8 cellular contexts compared by ENCODE assay signal in the genomic region with DNA sequence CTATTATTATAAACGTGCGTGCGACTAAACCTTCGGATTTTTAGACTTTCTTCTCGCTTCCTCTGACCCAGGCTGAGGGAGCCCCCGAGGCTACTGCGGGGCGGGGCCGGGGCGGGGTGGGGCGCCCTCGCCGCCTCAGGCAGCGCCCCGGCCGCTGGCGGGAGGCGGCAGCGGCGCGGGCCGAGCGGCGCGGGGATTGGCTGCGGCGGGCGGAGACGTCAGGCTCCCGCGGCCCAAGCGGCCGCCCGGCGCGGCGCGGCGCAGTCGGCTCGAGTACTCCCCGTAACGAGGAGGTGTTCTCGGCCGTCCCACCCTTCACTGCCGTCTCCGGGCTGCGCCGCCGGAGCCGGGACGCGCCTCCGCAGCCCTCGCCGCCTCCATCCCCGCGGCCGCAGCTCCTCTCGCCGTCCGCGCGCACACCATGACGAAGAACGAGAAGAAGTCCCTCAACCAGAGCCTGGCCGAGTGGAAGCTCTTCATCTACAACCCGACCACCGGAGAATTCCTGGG. TPM values are rescaled to one million over a fixed set of nuclear protein-coding genes. Genes with fewer than 3 reads are reported as not detected.
DNase-seq lines count a peak whose midpoint lies in the region; ATAC-seq lines count a peak whose summit lies in the region.

ATP1B3 (plus strand) TSS at position 263 of the 510 bp plus-strand sequence; CDS start at position 422, 159 bp downstream.

- H3K27ac ChIP-seq in mesenchymal stem cell (ENCODE audit: low read length, poor library complexity, severe bottlenecking): peak within 1 kb of the TSS; percentile 77

- no peaks in the 10 kb centered on the region for H3K9me3 Mint-ChIP-seq in effector memory CD8-positive, alpha-beta T cell

- H2BK120ac ChIP-seq in mesenchymal stem cell (ENCODE audit: low read depth, low read length): peak within 1 kb of the TSS; percentile 85

- H2BK12ac ChIP-seq in mesenchymal stem cell (ENCODE audit: low read length in 2 of 2): peak within 1 kb of the TSS in 1 of 2 experiments; percentile 78

- H2BK5ac ChIP-seq in mesenchymal stem cell (ENCODE audit: low read depth, low read length, poor library complexity, severe bottlenecking): peak within 1 kb of the TSS; percentile 57

- H4K91ac ChIP-seq in mesenchymal stem cell (ENCODE audit: low read length): peak within 1 kb of the TSS; percentile 34

- H2AFZ ChIP-seq in mesenchymal stem cell (ENCODE audit: low read depth, low read length): peak within 1 kb of the TSS; percentile 96

- H2AK5ac ChIP-seq in mesenchymal stem cell (ENCODE audit: low read length, severe bottlenecking): no peak within 1 kb of the TSS

- ATAC-seq in GM19372 (IDR thresholded peaks at IDR 0.05; ENCODE audit: low read depth, unreplicated experiment): peak; percentile 73
- peak; percentile 73 for ATAC-seq in HG03520 (IDR thresholded peaks at IDR 0.05; ENCODE audit: unreplicated experiment)
- ATAC-seq in effector memory CD8-positive, alpha-beta T cell (replicated peaks): peak; percentile 74

- peak within 1 kb of the TSS in 1 of 2 experiments; percentile 97 for H3K14ac ChIP-seq in mesenchymal stem cell (ENCODE audit: low read length in 2 of 2)

- peak within 1 kb of the TSS; percentile 99 for H3K4me2 ChIP-seq in mesenchymal stem cell (ENCODE audit: low read length, poor library complexity, severe bottlenecking)

- H3K9me3 ChIP-seq in mesenchymal stem cell (ENCODE audit: control insufficient read depth, low read length): no peaks in the 10 kb centered on the region

- H3K79me1 ChIP-seq in mesenchymal stem cell (replicated peaks; ENCODE audit: low read length, poor library complexity, severe bottlenecking): peaks cover 1% of the 10 kb centered on the region

- WGBS in mesenchymal stem cell: under 1% methylated on average over 62 of the region's 69 CpGs

- peak within 1 kb of the TSS; percentile 7 for H4K8ac ChIP-seq in mesenchymal stem cell (ENCODE audit: low read length)

- peak within 1 kb of the TSS; percentile 89 to 97 for H3K27ac Mint-ChIP-seq in effector memory CD8-positive, alpha-beta T cell

- peaks cover 19 to 33% of the 10 kb centered on the region in 2 donors for H3K4me1 Mint-ChIP-seq in effector memory CD8-positive, alpha-beta T cell (ENCODE audit: low read depth in 2 of 2)

- H3K18ac ChIP-seq in mesenchymal stem cell (ENCODE audit: low read depth in 1 of 2, low read length in 2 of 2): peak within 1 kb of the TSS; percentile 96 to 97

- H3K4me1 ChIP-seq in mesenchymal stem cell (ENCODE audit: control insufficient read depth, insufficient read depth, low read depth, low read length): no peaks in the 10 kb centered on the region

- H3K36me3 ChIP-seq in mesenchymal stem cell (ENCODE audit: control insufficient read depth in 1 of 2, insufficient read depth in 2 of 2, low read depth in 1 of 2, low read length in 2 of 2): peaks cover 0 to 3% of the 10 kb centered on the region in 2 experiments

- H3K23ac ChIP-seq in mesenchymal stem cell (ENCODE audit: low read length in 2 of 2): peak within 1 kb of the TSS in 1 of 2 experiments; percentile 94

- H3K4me3 Mint-ChIP-seq in effector memory CD8-positive, alpha-beta T cell: peak within 1 kb of the TSS; percentile 89 to 95

- peak within 1 kb of the TSS; percentile 99 for H3K9ac ChIP-seq in mesenchymal stem cell (ENCODE audit: low read length)

- H2BK15ac ChIP-seq in mesenchymal stem cell (ENCODE audit: low read depth, poor library complexity, severe bottlenecking): peak within 1 kb of the TSS; percentile 44

- H3K4me3 ChIP-seq in mesenchymal stem cell (ENCODE audit: insufficient read depth in 1 of 2, low read depth in 1 of 2, low read length in 2 of 2): peak within 1 kb of the TSS; percentile 95 to 97

- H3K27me3 Mint-ChIP-seq in effector memory CD8-positive, alpha-beta T cell: no peaks in the 10 kb centered on the region

- H3K27me3 ChIP-seq in mesenchymal stem cell (ENCODE audit: control insufficient read depth in 1 of 2, insufficient read depth in 1 of 2, low read length in 2 of 2): no peaks in the 10 kb centered on the region

- H3K4ac ChIP-seq in mesenchymal stem cell (ENCODE audit: low read depth in 1 of 2, low read length in 2 of 2): peak within 1 kb of the TSS; percentile 35 to 99

- DNase-seq in CD1c-positive myeloid dendritic cell (ENCODE audit: extremely low spot score) (peak; percentile 95), NCI-H82 (lab: John Stamatoyannopoulos, UW) (peak; percentile 90), mesenchymal stem cell (peak; percentile 86)
- DNase-seq in activated CD8-positive, alpha-beta memory T cell treated with anti-CD3 and anti-CD28 coated beads for 24 hours: peak; percentile 91
- peak; percentile 76 to 82 (median 77) for DNase-seq in effector memory CD8-positive, alpha-beta T cell
- peak; percentile 58 for DNase-seq in stimulated activated CD8-positive, alpha-beta memory T cell treated with anti-CD3 and anti-CD28 coated beads, Interleukin-12 subunit alpha, Interleukin-12 subunit beta, amount 100 ng/mL, for 24 hours (ENCODE audit: extremely low read depth)

- H3K36me3 Mint-ChIP-seq in effector memory CD8-positive, alpha-beta T cell (ENCODE audit: insufficient read depth): peaks cover 15% of the 10 kb centered on the region

RNA-seq across cellular contexts. Expression of gene ATP1B3, which starts in this region (rescaled TPM):
- 207 TPM for polyA plus RNA-seq in mesenchymal stem cell (2013, experiment 1 of 2)
- 218 TPM for polyA plus RNA-seq in mesenchymal stem cell (2013, experiment 2 of 2)

Comparison
In these comparisons a context has a peak if more than half of its experiments do, and no peak if none do; other contexts are left out.
1. Peak in every context shown above with its lines: DNase-seq, ATAC-seq, H3K4me3 ChIP-seq and H3K27ac ChIP-seq.